In the genomic region with DNA sequence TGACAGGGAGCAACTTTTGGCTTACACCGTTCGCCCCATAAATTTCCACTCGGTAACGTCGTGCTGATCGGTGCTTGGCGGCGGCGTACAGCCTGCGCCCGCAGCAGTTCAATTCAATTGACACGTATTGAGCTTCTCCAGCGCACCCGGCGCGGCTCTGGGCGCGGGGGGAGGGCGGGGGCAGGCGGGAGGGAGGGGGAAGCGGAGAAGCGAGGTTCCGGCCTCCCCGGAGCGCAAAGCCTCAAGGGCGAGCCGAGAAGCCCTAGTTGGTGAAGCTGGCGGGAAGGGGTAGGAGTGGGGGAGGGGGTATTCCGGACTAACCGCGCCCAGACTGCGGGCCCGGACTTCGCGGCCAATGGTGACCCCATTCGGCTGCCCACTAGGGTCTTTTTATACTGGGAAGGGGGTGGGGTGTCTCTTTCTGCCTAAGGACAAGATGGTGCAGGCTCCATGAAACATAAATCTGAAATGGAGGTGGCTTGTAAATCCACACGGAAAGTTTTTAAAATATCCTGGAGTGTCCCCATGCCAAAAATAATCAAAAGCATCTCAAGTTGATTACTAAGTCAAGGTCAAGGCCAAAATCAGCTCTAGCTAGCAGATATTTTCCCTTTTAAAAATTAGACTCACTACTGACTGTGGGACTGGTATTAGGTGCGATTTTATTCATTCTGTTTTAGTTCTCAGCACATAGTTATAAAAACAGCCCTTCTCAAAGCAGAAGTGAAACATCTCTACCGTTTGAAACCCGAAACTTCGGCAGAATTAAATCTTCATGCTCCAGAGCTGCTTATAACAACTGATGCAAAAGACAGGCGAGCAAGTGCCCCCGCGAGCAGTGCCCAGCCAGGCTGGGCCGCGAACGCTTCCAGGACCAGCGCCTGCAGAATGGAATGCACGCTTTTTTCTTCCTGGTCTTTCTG, we compare ENCODE assay signal across 1 cellular context.
TF ChIP-seq lines count a peak whose summit lies in the region.

No MANE protein-coding gene starts in this region.

TF ChIP-seq in SK-N-SH, 30 proteins besides CTCF, POLR2A, EP300 and RAD21 (continued from another document):
- no peak for TF ChIP-seq MXI1 (IDR thresholded peaks at IDR 0.05; ENCODE audit: low read depth, low read length)
- TF ChIP-seq CHD2 (IDR thresholded peaks at IDR 0.05; ENCODE audit: low read length, partially characterized antibody), result peak; percentile 34
- TF ChIP-seq USF2 (IDR thresholded peaks at IDR 0.05; ENCODE audit: borderline replicate concordance, low read depth, low read length), result no peak
- no peak for TF ChIP-seq YY1 (IDR thresholded peaks at IDR 0.05; ENCODE audit: low read depth)
- TF ChIP-seq JUND (IDR thresholded peaks at IDR 0.05), result no peak
TF ChIP-seq in SK-N-SH: peak in this region for 1.
